ENCODE assay signal across 13 cellular contexts in the genomic region with DNA sequence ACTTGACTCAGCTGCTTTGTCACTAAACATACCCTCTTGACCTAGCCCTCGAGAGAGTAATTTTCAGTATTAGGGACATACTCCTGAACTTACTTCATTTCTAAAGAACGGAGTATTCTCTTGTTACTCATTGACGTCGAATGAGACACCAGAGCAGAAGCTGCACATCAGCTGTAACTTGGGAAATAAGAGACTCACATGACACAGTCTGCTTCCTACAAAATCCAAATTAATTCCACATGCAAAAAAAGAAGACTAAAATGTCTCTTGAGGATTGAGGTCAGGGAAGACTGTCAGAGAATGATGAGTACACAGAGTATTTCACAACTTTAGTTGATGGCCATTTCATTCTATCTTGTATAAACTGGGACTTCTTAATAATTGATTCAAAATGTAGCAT.
A peak's percentile ranks its signal among the peaks of the same experiment; 100 is the strongest.
DNase-seq lines count a peak whose midpoint lies in the region; ATAC-seq and TF ChIP-seq lines count a peak whose summit lies in the region.
"Had no signal": no experiment of that assay in that cellular context is flagged by ENCODE, and none has a peak within 500 bp of the region (broad histone marks: within the 10 kb centered on the region; RNA-seq: fewer than 3 reads in every experiment).

No MANE protein-coding gene starts in this region.

- no peak overlapping the region for H3K4me3 ChIP-seq in upper lobe of left lung
- H3K4me3 ChIP-seq: stomach had no signal

- H3K27ac ChIP-seq in upper lobe of left lung, result no peak overlapping the region

- no peaks in the 10 kb centered on the region for H3K4me1 ChIP-seq in upper lobe of left lung
- H3K4me1 ChIP-seq: stomach had no signal

- TF ChIP-seq EP300 in upper lobe of left lung (IDR thresholded peaks at IDR 0.05), result peak in 1 of 4 donors; percentile 13

- H3K4me1 Mint-ChIP-seq in HFFc6 (ENCODE audit: low read depth), result peaks cover 45% of the 10 kb centered on the region
- H3K4me1 Mint-ChIP-seq in chondrocyte (ENCODE audit: low read depth), result peaks cover 25% of the 10 kb centered on the region
- H3K4me1 Mint-ChIP-seq: central memory CD8-positive, alpha-beta T cell had no signal

- DNase-seq in HFFc6 (peak; percentile 93), chondrocyte (ENCODE audit: low spot score) (no peak), kidney glomerular epithelial cell (lab: John Stamatoyannopoulos, UW) (peak; percentile 3), upper lobe of left lung (no peak), DMS79 treated with DMSO at 0.1 percent for 48 hours (lab: John Stamatoyannopoulos, UW) (no peak), NCI-H2196 (lab: John Stamatoyannopoulos, UW; ENCODE audit: unreplicated experiment) (no peak), T-helper 2 cell (no peak)
- DNase-seq: mammary epithelial cell, NCI-H1694, stomach had no signal

- TF ChIP-seq CTCF in HFFc6 (IDR thresholded peaks at IDR 0.05) (no peak), chondrocyte (IDR thresholded peaks at IDR 0.05) (no peak), upper lobe of left lung (IDR thresholded peaks at IDR 0.05) (no peak)

- no peaks in the 10 kb centered on the region for H3K9me3 ChIP-seq in upper lobe of left lung
- H3K9me3 ChIP-seq: stomach had no signal

- H3K9me3 Mint-ChIP-seq in HFFc6 (no peaks in the 10 kb centered on the region), chondrocyte (ENCODE audit: low read depth) (no peaks in the 10 kb centered on the region)
- H3K9me3 Mint-ChIP-seq: activated T-helper 1 cell treated with anti-CD3 and anti-CD28 coated beads, Interleukin-12 subunit alpha, Interleukin-12 subunit beta, Interleukin-2, Interleukin-4 antibody, amounts not matched to agents 30 ng/mL and 10 ng/mL and 1 ng/mL, durations not matched to agents 14 hours and 24 hours and 36 hours had no signal

- H3K27me3 ChIP-seq in upper lobe of left lung, result no peaks in the 10 kb centered on the region
- H3K27me3 ChIP-seq: stomach had no signal

- H3K27me3 Mint-ChIP-seq in HFFc6 (ENCODE audit: insufficient read depth), result no peaks in the 10 kb centered on the region; the same call in 1 of the 2 replicates
- H3K27me3 Mint-ChIP-seq in chondrocyte (ENCODE audit: low read depth), result no peaks in the 10 kb centered on the region

- 75 to 78% methylated on average over 4 of the region's 4 CpGs for WGBS in upper lobe of left lung, 2 donors

- H3K36me3 Mint-ChIP-seq in HFFc6 (ENCODE audit: low read depth) (no peaks in the 10 kb centered on the region), chondrocyte (ENCODE audit: low read depth) (no peaks in the 10 kb centered on the region)

- ATAC-seq in upper lobe of left lung (ENCODE audit: low FRiP score in 2 of 2), result peak; percentile 30 to 95
- no peak for ATAC-seq in HG03159 (IDR thresholded peaks at IDR 0.05; ENCODE audit: unreplicated experiment)

- H3K36me3 ChIP-seq in upper lobe of left lung, result no peaks in the 10 kb centered on the region
- H3K36me3 ChIP-seq: stomach had no signal

- peak overlapping the region; percentile 81 for H3K4me3 Mint-ChIP-seq in HFFc6
- no peak overlapping the region for H3K4me3 Mint-ChIP-seq in chondrocyte (ENCODE audit: unreplicated experiment)
- H3K4me3 Mint-ChIP-seq: activated T-helper 1 cell treated with anti-CD3 and anti-CD28 coated beads, Interleukin-12 subunit alpha, Interleukin-12 subunit beta, Interleukin-2, Interleukin-4 antibody, amounts not matched to agents 30 ng/mL and 10 ng/mL and 1 ng/mL, durations not matched to agents 14 hours and 24 hours and 36 hours; central memory CD8-positive, alpha-beta T cell had no signal

- H3K27ac Mint-ChIP-seq in HFFc6, result peak overlapping the region; percentile 85
- peak overlapping the region; percentile 59 for H3K27ac Mint-ChIP-seq in chondrocyte (ENCODE audit: unreplicated experiment)
- H3K27ac Mint-ChIP-seq: activated T-helper 1 cell treated with anti-CD3 and anti-CD28 coated beads, Interleukin-12 subunit alpha, Interleukin-12 subunit beta, Interleukin-2, Interleukin-4 antibody, amounts not matched to agents 30 ng/mL and 10 ng/mL and 1 ng/mL, durations not matched to agents 14 hours and 24 hours and 36 hours had no signal

- TF ChIP-seq POLR2A in upper lobe of left lung (IDR thresholded peaks at IDR 0.05), result no peak

Comparison
In these comparisons a context has a peak if more than half of its experiments do, and no peak if none do; other contexts are left out.
1. DNase-seq: peak in HFFc6 (single experiment) and kidney glomerular epithelial cell (single experiment); none in chondrocyte (single experiment), upper lobe of left lung (0 of 2), DMS79 treated with DMSO at 0.1 percent for 48 hours (single experiment), NCI-H2196 (single experiment) and T-helper 2 cell (0 of 5).